Comparison of ENCODE assay signal across 8 cellular contexts in the genomic region with DNA sequence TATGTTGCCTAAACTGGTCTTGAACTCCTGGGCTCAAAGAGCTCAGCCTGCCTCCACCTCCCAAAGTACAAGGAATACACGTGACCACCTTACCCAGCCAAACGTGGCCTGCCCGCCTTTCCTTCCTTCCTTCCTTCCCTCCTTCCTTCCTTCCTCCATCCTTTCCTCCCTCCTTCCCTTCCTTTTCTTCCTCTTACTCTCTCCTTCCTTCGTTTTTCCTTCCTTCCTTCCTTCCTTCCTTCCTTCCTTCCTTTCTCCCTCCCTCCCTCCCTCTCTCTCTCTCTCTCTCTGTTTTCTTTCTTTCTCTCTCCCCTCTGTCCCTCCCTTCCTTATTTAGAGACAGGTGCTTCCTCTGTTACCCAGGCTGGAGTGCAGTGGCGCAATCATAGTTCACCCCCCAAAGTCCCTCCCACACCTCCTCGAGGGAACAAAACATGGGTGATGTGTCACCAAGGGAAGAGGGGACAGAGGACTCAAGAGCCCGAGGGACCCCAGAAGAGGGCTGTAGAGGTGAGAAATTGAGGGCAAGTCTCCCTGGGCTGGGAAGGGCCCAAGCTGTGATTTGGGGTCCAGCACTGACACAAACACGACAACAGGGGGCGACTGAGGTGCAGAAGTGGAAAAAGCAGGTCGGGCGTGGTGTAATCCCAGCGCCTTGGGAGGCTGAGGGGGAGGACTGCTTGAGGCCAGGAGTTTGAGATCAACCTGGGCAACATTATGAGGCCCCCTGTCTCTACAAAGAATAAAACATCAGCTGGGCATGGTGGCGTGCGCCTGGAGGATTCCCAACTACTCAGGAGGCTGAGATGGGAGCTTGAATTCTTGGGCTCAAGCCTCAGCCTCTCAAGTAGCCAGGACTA. TPM values are rescaled to one million over a fixed set of nuclear protein-coding genes. Genes with fewer than 3 reads are reported as not detected.
DNase-seq lines count a peak whose midpoint lies in the region; ATAC-seq and TF ChIP-seq lines count a peak whose summit lies in the region.

No MANE protein-coding gene starts in this region.

- CTCF ChIA-PET in CD8-positive, alpha-beta memory T cell (lab: Charles Lee), result interaction anchor here (1.3 to 5.5 kb wide), 2 partner anchors 13 to 51 kb away, joined by 3 to 52 read pairs; a partner anchor contains a TSS

- intact Hi-C loops in left cardiac atrium (cut with DNase I), result loop anchor here (1.0 to 2.0 kb wide), 2 partner anchors 50 to 53 kb away; a partner anchor contains a TSS

- H3K27ac Mint-ChIP-seq in CD8-positive, alpha-beta memory T cell, result peak overlapping the region in 2 of 8 donors; percentile 63 to 78

- POLR2A ChIA-PET in CD8-positive, alpha-beta memory T cell (lab: Charles Lee), result no interaction called here

- no peaks in the 10 kb centered on the region for H3K4me1 ChIP-seq in CD8-positive, alpha-beta memory T cell (ENCODE audit: insufficient read depth, low read length)
- peaks cover 34% of the 10 kb centered on the region for H3K4me1 ChIP-seq in RWPE2 (ENCODE audit: insufficient read depth, poor library complexity, severe bottlenecking)

- H3K4me3 ChIP-seq in CD8-positive, alpha-beta memory T cell (ENCODE audit: low read length), result no peak overlapping the region
- no peak overlapping the region for H3K4me3 ChIP-seq in HFF-Myc (replicated peaks; ENCODE audit: low read depth, low read length)
- H3K4me3 ChIP-seq in RWPE2 (ENCODE audit: severe bottlenecking), result no peak overlapping the region
- no peak overlapping the region for H3K4me3 ChIP-seq in skeletal muscle cell (ENCODE audit: low read depth, low read length)

- peak; percentile 14 to 63 (median 30) for DNase-seq in CD8-positive, alpha-beta memory T cell
- DNase-seq in HFF-Myc (ENCODE audit: extremely low read depth, low read depth) (peak; percentile 42), RWPE2 (ENCODE audit: low spot score) (peak; percentile 59), left cardiac atrium (peak; percentile 81), skeletal muscle cell (ENCODE audit: low read depth) (peak; percentile 3), cerebellum (ENCODE audit: low spot score) (no peak), amniotic stem cell (lab: John Stamatoyannopoulos, UW) (no peak)
- peak; percentile 41 for DNase-seq in activated naive CD4-positive, alpha-beta T cell treated with Interleukin-2 at 50 U/mL for 16 hours

- no peaks in the 10 kb centered on the region for H3K9me3 ChIP-seq in CD8-positive, alpha-beta memory T cell (ENCODE audit: low read length)
- no peaks in the 10 kb centered on the region for H3K9me3 ChIP-seq in RWPE2 (ENCODE audit: severe bottlenecking)

- no peak overlapping the region for H3K27ac ChIP-seq in CD8-positive, alpha-beta memory T cell (ENCODE audit: low read depth, low read length)
- H3K27ac ChIP-seq in RWPE2 (ENCODE audit: poor library complexity, severe bottlenecking), result peak overlapping the region; percentile 95

- H3K27me3 ChIP-seq in CD8-positive, alpha-beta memory T cell (ENCODE audit: insufficient read depth, low read length, poor library complexity, severe bottlenecking), result no peaks in the 10 kb centered on the region
- H3K27me3 ChIP-seq in RWPE2 (ENCODE audit: insufficient read depth, poor library complexity, severe bottlenecking), result no peaks in the 10 kb centered on the region

- ATAC-seq in RWPE2 (ENCODE audit: low read depth) (no peak), left cardiac atrium (peak; percentile 21 to 31)

- H3K36me3 ChIP-seq in CD8-positive, alpha-beta memory T cell (ENCODE audit: insufficient read depth, low read length), result no peaks in the 10 kb centered on the region
- H3K36me3 ChIP-seq in RWPE2 (ENCODE audit: low read depth), result peaks cover 11% of the 10 kb centered on the region

- H3K4me1 Mint-ChIP-seq in CD8-positive, alpha-beta memory T cell, result peaks cover 0 to 4% (median 2%) of the 10 kb centered on the region in 3 donors

- no peaks in the 10 kb centered on the region for H3K9me3 Mint-ChIP-seq in CD8-positive, alpha-beta memory T cell

- TF ChIP-seq CTCF in HFF-Myc (IDR thresholded peaks at IDR 0.05; ENCODE audit: low read depth, low read length, missing control alignments), result peak; percentile 71
- peak; percentile 81 for TF ChIP-seq CTCF in RWPE2 (IDR thresholded peaks at IDR 0.05; ENCODE audit: poor library complexity, severe bottlenecking)

- no peak overlapping the region for H3K4me3 Mint-ChIP-seq in CD8-positive, alpha-beta memory T cell

- peaks cover 15 to 22% of the 10 kb centered on the region in 2 donors for H3K27me3 Mint-ChIP-seq in CD8-positive, alpha-beta memory T cell

- H3K36me3 Mint-ChIP-seq in CD8-positive, alpha-beta memory T cell, result no peaks in the 10 kb centered on the region

RNA-seq across cellular contexts. Expression of a gene that starts 28.1 kb away (rescaled TPM):
- total RNA-seq in CD8-positive, alpha-beta memory T cell, result 1 to 10 TPM; 2.5 to 2.9 TPM
- polyA plus RNA-seq in CD8-positive, alpha-beta memory T cell, result not detected
- 10 to 100 TPM; 27.5 to 46.8 TPM for total RNA-seq in left cardiac atrium
- 21.9 TPM for total RNA-seq in cerebellum

RNA-seq across cellular contexts. Expression of a gene that starts 53.2 kb away (rescaled TPM):
- total RNA-seq in CD8-positive, alpha-beta memory T cell, result 10 to 100 TPM; 24.7 to 29.1 TPM
- polyA plus RNA-seq in CD8-positive, alpha-beta memory T cell, result 9.5 TPM
- total RNA-seq in left cardiac atrium (10 to 100 TPM; 13.4 to 14.7 TPM), cerebellum (24.4 TPM)

Comparison
In these comparisons a context has a peak if more than half of its experiments do, and no peak if none do; other contexts are left out.
1. DNase-seq: peak in CD8-positive, alpha-beta memory T cell (5 of 5), HFF-Myc (single experiment), RWPE2 (single experiment), activated naive CD4-positive, alpha-beta T cell treated with Interleukin-2 at 50 U/mL for 16 hours (single experiment), left cardiac atrium (single experiment) and skeletal muscle cell (single experiment); none in cerebellum (single experiment) and amniotic stem cell (single experiment).